ENCODE assay signal across 20 cellular contexts in the genomic region with DNA sequence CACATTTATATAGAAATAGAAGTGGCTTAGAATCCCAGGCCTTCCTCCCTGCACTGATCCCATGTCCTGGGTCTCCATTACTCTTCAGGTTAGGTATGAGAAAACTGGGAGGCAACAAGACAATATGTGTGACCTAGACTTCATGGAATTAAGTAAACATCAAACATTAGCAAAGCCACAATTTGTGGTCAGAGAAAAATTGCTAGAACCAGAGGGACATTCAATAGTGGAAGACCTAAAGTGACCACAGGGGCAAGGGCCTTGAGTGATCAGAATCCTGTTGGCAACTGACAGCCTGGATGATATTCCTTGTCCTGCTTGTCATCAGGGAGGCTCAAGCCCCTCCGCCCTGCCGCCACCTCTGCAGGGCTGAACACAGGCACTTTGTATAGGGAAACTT.
"Had no signal": no experiment of that assay in that cellular context is flagged by ENCODE, and none has a peak within 500 bp of the region (broad histone marks: within the 10 kb centered on the region; RNA-seq: fewer than 3 reads in every experiment).

No MANE protein-coding gene starts in this region.

- ATAC-seq: activated CD8-positive, alpha-beta memory T cell treated with anti-CD3 and anti-CD28 coated beads, Interleukin-2, amount 10 ng/mL, durations not matched to agents 7 days and 5 days; gastrocnemius medialis; left ventricle myocardium superior; stimulated activated naive CD8-positive, alpha-beta T cell treated with anti-CD3 and anti-CD28 coated beads, Interleukin-15, Interleukin-2, amounts not matched to agents 100 U/mL and 50 U/mL, for 24 hours had no signal

- DNase-seq: activated CD4-positive, alpha-beta memory T cell treated with anti-CD3 and anti-CD28 coated beads for 36 hours; activated CD4-positive, alpha-beta T cell treated with anti-CD3 and anti-CD28 coated beads for 4 hours; activated CD8-positive, alpha-beta memory T cell treated with anti-CD3 and anti-CD28 coated beads, Interleukin-2, amount 10 ng/mL, durations not matched to agents 7 days and 5 days; activated naive CD4-positive, alpha-beta T cell; activated naive CD8-positive, alpha-beta T cell treated with anti-CD3 and anti-CD28 coated beads for 36 hours; amniotic stem cell; central memory CD4-positive, alpha-beta T cell; colonic mucosa; gastrocnemius medialis; head of caudate nucleus; kidney; left ventricle myocardium superior; mesendoderm; natural killer cell; stimulated activated CD4-positive, alpha-beta T cell treated with anti-CD3 and anti-CD28 coated beads, Interleukin-12 subunit alpha, Interleukin-12 subunit beta, amount 100 ng/mL, for 4 hours; stimulated activated CD4-positive, alpha-beta T cell treated with anti-CD3 and anti-CD28 coated beads, Interleukin-2, amount 100 ng/mL, for 24 hours; stimulated activated naive CD8-positive, alpha-beta T cell treated with anti-CD3 and anti-CD28 coated beads, Interleukin-15, Interleukin-2, amounts not matched to agents 100 U/mL and 50 U/mL, for 24 hours; T-helper 2 cell had no signal

- H3K36me3 ChIP-seq: colonic mucosa, gastrocnemius medialis, neutrophil, upper lobe of left lung had no signal

- H3K4me3 ChIP-seq: colonic mucosa, gastrocnemius medialis, upper lobe of left lung had no signal

- H3K27ac ChIP-seq: colonic mucosa, gastrocnemius medialis, neutrophil had no signal

- H3K9me3 ChIP-seq: colonic mucosa, gastrocnemius medialis, neutrophil, upper lobe of left lung had no signal

- H3K4me1 ChIP-seq: colonic mucosa had no signal

- H3K27me3 ChIP-seq: colonic mucosa, gastrocnemius medialis, neutrophil, upper lobe of left lung had no signal
